ENCODE assay signal across 2 cellular contexts in genomic region chr6:41325446-41326066, GRCh38.
TF ChIP-seq lines count a peak whose summit lies in the region.

No MANE protein-coding gene starts in this region.

TF ChIP-seq in HCT116, 20 proteins besides CTCF, POLR2A, EP300 and RAD21 (continued from another document):
- TF ChIP-seq REST (IDR thresholded peaks at IDR 0.05; ENCODE audit: low read depth), result no peak
- TF ChIP-seq EZH2 (IDR thresholded peaks at IDR 0.05), result 0 out of 2 replicates have a peak, but pooled peaks have one; percentile 76
- TF ChIP-seq EGR1 (IDR thresholded peaks at IDR 0.05; ENCODE audit: low read depth), result no peak
- TF ChIP-seq, protein P1, sequence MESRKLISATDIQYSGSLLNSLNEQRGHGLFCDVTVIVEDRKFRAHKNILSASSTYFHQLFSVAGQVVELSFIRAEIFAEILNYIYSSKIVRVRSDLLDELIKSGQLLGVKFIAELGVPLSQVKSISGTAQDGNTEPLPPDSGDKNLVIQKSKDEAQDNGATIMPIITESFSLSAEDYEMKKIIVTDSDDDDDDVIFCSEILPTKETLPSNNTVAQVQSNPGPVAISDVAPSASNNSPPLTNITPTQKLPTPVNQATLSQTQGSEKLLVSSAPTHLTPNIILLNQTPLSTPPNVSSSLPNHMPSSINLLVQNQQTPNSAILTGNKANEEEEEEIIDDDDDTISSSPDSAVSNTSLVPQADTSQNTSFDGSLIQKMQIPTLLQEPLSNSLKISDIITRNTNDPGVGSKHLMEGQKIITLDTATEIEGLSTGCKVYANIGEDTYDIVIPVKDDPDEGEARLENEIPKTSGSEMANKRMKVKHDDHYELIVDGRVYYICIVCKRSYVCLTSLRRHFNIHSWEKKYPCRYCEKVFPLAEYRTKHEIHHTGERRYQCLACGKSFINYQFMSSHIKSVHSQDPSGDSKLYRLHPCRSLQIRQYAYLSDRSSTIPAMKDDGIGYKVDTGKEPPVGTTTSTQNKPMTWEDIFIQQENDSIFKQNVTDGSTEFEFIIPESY (IDR thresholded peaks at IDR 0.05; ENCODE audit: extremely low read depth, insufficient replicate concordance, low read length), result no peak
TF ChIP-seq in HCT116: peak in this region for 1.

TF ChIP-seq in K562, 482 proteins besides CTCF, POLR2A, EP300 and RAD21 (continued from another document and continues in another):
- TF ChIP-seq AFF4 (CRISPR knock-in tag; IDR thresholded peaks at IDR 0.05) (no peak), CEBPB (tag; IDR thresholded peaks at IDR 0.05) (no peak), ERF (CRISPR knock-in tag; IDR thresholded peaks at IDR 0.05) (peak; percentile 31; the same call in 1 of the 2 replicates), HDGF (IDR thresholded peaks at IDR 0.05) (no peak), MLX (CRISPR knock-in tag; conservative IDR thresholded peaks at IDR 0.05) (no peak), ZBTB9 (CRISPR knock-in tag; IDR thresholded peaks at IDR 0.05) (no peak), ZFP36 (IDR thresholded peaks at IDR 0.05; ENCODE audit: low read depth, low read length, partially characterized antibody) (peak; percentile 6), ZKSCAN8 (CRISPR knock-in tag; IDR thresholded peaks at IDR 0.05) (no peak; the same call in 1 of the 2 replicates), CTBP1 (IDR thresholded peaks at IDR 0.05; ENCODE audit: borderline replicate concordance) (peak; percentile 52; the same call in 1 of the 2 replicates), RREB1 (CRISPR knock-in tag; IDR thresholded peaks at IDR 0.05) (no peak), RBM39 (optimal IDR thresholded peaks at IDR 0.05; ENCODE audit: low read depth, low read length) (no peak), ZNF282 (CRISPR knock-in tag; IDR thresholded peaks at IDR 0.05) (no peak), SMARCB1 (IDR thresholded peaks at IDR 0.05; ENCODE audit: insufficient read length, low read depth) (no peak), SAFB2 (IDR thresholded peaks at IDR 0.05; ENCODE audit: borderline replicate concordance, low read depth, low read length, severe bottlenecking) (no peak), TEAD2 (tag; IDR thresholded peaks at IDR 0.05) (no peak), GABPA (tag; conservative IDR thresholded peaks at IDR 0.05; ENCODE audit: low read depth) (no peak), MECOM (CRISPR knock-in tag; IDR thresholded peaks at IDR 0.05) (0 out of 2 replicates have a peak, but pooled peaks have one; percentile 14), RUNX1 (IDR thresholded peaks at IDR 0.05; ENCODE audit: low read depth) (no peak), SREBF2 (CRISPR knock-in tag; IDR thresholded peaks at IDR 0.05) (no peak), SIN3B (IDR thresholded peaks at IDR 0.05; ENCODE audit: low read depth) (no peak), PREB (CRISPR knock-in tag; IDR thresholded peaks at IDR 0.05) (0 out of 2 replicates have a peak, but pooled peaks have one; percentile 44), RBM14 (IDR thresholded peaks at IDR 0.05; ENCODE audit: borderline replicate concordance, insufficient read depth, low read depth, low read length) (no peak), CREB3 (tag; conservative IDR thresholded peaks at IDR 0.05; ENCODE audit: low read depth) (no peak), ZNF174 (CRISPR knock-in tag; IDR thresholded peaks at IDR 0.05) (no peak), ZNF232 (CRISPR knock-in tag; IDR thresholded peaks at IDR 0.05) (no peak), HOXB6 (CRISPR knock-in tag; IDR thresholded peaks at IDR 0.05; ENCODE audit: borderline replicate concordance) (no peak), CCNT2 (IDR thresholded peaks at IDR 0.05; ENCODE audit: borderline replicate concordance, extremely low read depth, insufficient read length, low read depth, low read length) (peak; percentile 50), TCF3 (CRISPR knock-in tag; IDR thresholded peaks at IDR 0.05) (peak; percentile 81), ZNF561 (CRISPR knock-in tag; conservative IDR thresholded peaks at IDR 0.05) (no peak)
- TF ChIP-seq, protein P2, sequence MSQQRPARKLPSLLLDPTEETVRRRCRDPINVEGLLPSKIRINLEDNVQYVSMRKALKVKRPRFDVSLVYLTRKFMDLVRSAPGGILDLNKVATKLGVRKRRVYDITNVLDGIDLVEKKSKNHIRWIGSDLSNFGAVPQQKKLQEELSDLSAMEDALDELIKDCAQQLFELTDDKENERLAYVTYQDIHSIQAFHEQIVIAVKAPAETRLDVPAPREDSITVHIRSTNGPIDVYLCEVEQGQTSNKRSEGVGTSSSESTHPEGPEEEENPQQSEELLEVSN (IDR thresholded peaks at IDR 0.05; ENCODE audit: borderline replicate concordance in 1 of 2, extremely low read depth in 1 of 2, insufficient read depth in 1 of 2, insufficient read length in 1 of 2, low read depth in 1 of 2, low read length in 1 of 2, poor library complexity in 1 of 2, severe bottlenecking in 1 of 2), result no peak
- TF ChIP-seq, protein P3, sequence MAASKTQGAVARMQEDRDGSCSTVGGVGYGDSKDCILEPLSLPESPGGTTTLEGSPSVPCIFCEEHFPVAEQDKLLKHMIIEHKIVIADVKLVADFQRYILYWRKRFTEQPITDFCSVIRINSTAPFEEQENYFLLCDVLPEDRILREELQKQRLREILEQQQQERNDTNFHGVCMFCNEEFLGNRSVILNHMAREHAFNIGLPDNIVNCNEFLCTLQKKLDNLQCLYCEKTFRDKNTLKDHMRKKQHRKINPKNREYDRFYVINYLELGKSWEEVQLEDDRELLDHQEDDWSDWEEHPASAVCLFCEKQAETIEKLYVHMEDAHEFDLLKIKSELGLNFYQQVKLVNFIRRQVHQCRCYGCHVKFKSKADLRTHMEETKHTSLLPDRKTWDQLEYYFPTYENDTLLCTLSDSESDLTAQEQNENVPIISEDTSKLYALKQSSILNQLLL (CRISPR knock-in tag; IDR thresholded peaks at IDR 0.05; ENCODE audit: borderline replicate concordance), result no peak
- TF ChIP-seq, protein P4, sequence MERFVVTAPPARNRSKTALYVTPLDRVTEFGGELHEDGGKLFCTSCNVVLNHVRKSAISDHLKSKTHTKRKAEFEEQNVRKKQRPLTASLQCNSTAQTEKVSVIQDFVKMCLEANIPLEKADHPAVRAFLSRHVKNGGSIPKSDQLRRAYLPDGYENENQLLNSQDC (CRISPR knock-in tag; IDR thresholded peaks at IDR 0.05), result no peak
- TF ChIP-seq, protein P5, sequence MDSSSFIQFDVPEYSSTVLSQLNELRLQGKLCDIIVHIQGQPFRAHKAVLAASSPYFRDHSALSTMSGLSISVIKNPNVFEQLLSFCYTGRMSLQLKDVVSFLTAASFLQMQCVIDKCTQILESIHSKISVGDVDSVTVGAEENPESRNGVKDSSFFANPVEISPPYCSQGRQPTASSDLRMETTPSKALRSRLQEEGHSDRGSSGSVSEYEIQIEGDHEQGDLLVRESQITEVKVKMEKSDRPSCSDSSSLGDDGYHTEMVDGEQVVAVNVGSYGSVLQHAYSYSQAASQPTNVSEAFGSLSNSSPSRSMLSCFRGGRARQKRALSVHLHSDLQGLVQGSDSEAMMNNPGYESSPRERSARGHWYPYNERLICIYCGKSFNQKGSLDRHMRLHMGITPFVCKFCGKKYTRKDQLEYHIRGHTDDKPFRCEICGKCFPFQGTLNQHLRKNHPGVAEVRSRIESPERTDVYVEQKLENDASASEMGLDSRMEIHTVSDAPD (CRISPR knock-in tag; IDR thresholded peaks at IDR 0.05), result no peak
